8 cellular contexts compared by ENCODE assay signal in genomic region chr4:38752393-38752961, GRCh38. TPM values are rescaled to one million over a fixed set of nuclear protein-coding genes. Genes with fewer than 3 reads are reported as not detected.
A peak's percentile ranks its signal among the peaks of the same experiment; 100 is the strongest.
DNase-seq lines count a peak whose midpoint lies in the region; ATAC-seq and TF ChIP-seq lines count a peak whose summit lies in the region.

No MANE protein-coding gene starts in this region.

- H3K4me1 ChIP-seq in PC-9 (replicated peaks; ENCODE audit: insufficient read depth) = peaks cover 32% of the 10 kb centered on the region
- peaks cover 0 to 29% (median 8%) of the 10 kb centered on the region in 4 donors for H3K4me1 ChIP-seq in tibial nerve

- H2AFZ ChIP-seq in PC-9 = peak overlapping the region; percentile 13; the same call in 1 of the 2 replicates

- POLR2A ChIA-PET in PC-9 (lab: Charles Lee; ENCODE audit: unreplicated experiment) = no interaction called here

- TF ChIP-seq EP300 in tibial nerve (IDR thresholded peaks at IDR 0.05) = no peak

- no peak overlapping the region for H3K4me3 ChIP-seq in PC-9
- H3K4me3 ChIP-seq in tibial nerve = peak overlapping the region in 2 of 4 donors; percentile 8 to 24

- peaks cover 16% of the 10 kb centered on the region; the same call in 1 of the 2 replicates for H3F3A ChIP-seq in PC-9 (ENCODE audit: insufficient read depth, low read depth)

- DNase-seq in PC-9 (no peak), left cardiac atrium (no peak), tibial nerve (ENCODE audit: low spot score in 2 of 2) (no peak), NCI-H2227 (lab: John Stamatoyannopoulos, UW; ENCODE audit: unreplicated experiment) (no peak), substantia nigra (lab: John Stamatoyannopoulos, UW) (no peak)
- DNase-seq in stimulated activated CD4-positive, alpha-beta T cell treated with anti-CD3 and anti-CD28 coated beads, Interleukin-12 subunit alpha, Interleukin-12 subunit beta, amount 100 ng/mL, for 4 hours = no peak

- H3K9me3 ChIP-seq in PC-9 (ENCODE audit: insufficient read depth, low read depth) (0 out of 2 replicates have a peak, but pooled peaks cover 4% of the 10 kb centered on the region), tibial nerve (peaks cover 0 to 4% (median 0%) of the 10 kb centered on the region in 4 donors)

- CTCF ChIA-PET in PC-9 (lab: Charles Lee) = no interaction called here

- H3K4me2 ChIP-seq in PC-9 = peak overlapping the region; percentile 49

- H3K36me3 ChIP-seq in PC-9 (ENCODE audit: low read depth) = no peaks in the 10 kb centered on the region
- no peaks in the 10 kb centered on the region for H3K36me3 ChIP-seq in tibial nerve

- H3K79me2 ChIP-seq in PC-9 (ENCODE audit: low read depth) = no peaks in the 10 kb centered on the region

- intact Hi-C loops in PC-9 (cut with micrococcal nuclease; ENCODE audit: unreplicated experiment) (loop anchor here (2.0 to 10.0 kb wide), 2 partner anchors 430 to 1222 kb away; partner anchors contain the start of genes PDS5A and WDR19), left cardiac atrium (cut with DNase I) (no loop called here)

- peak overlapping the region; percentile 71 for H3K27ac ChIP-seq in PC-9
- peak overlapping the region; percentile 47 to 96 (median 82) for H3K27ac ChIP-seq in tibial nerve
- no peak overlapping the region for H3K27ac ChIP-seq in substantia nigra (ENCODE audit: low read depth, low read length, poor library complexity, severe bottlenecking)

- TF ChIP-seq CTCF in PC-9 (conservative IDR thresholded peaks at IDR 0.05) (no peak), tibial nerve (IDR thresholded peaks at IDR 0.05) (no peak)

- peak; percentile 99 for ATAC-seq in GM18511 (IDR thresholded peaks at IDR 0.05; ENCODE audit: unreplicated experiment)
- ATAC-seq in HG02623 (IDR thresholded peaks at IDR 0.05; ENCODE audit: unreplicated experiment) = peak; percentile 93
- peak; percentile 0 to 47 for ATAC-seq in left cardiac atrium

- 15 to 19% methylated on average over 8 of the region's 8 CpGs for WGBS in tibial nerve, 2 donors

- BruUV-seq in PC-9 (replicated peaks; lab: Mats Ljungman, UMichigan) = no TSS peak

- TF ChIP-seq POLR2A in tibial nerve (IDR thresholded peaks at IDR 0.05) = no peak

- no peaks in the 10 kb centered on the region for H3K9me2 ChIP-seq in PC-9 (ENCODE audit: insufficient read depth)

- no peaks in the 10 kb centered on the region for H4K20me1 ChIP-seq in PC-9 (ENCODE audit: insufficient read depth)

- no peaks in the 10 kb centered on the region for H3K27me3 ChIP-seq in PC-9 (ENCODE audit: insufficient read depth, low read depth)
- no peaks in the 10 kb centered on the region for H3K27me3 ChIP-seq in tibial nerve

RNA-seq across cellular contexts. Expression of gene TLR10, which starts 30.3 kb away (rescaled TPM):
- total RNA-seq in PC-9 (2021) (not detected in 2 replicates), left cardiac atrium (under 1 TPM in 1 of 2 donors, not detected in 1; 0.18 TPM), tibial nerve (under 1 TPM in 2 of 4 donors, not detected in 2; under 0.01 to 0.22 TPM)

RNA-seq across cellular contexts. Expression of gene TLR1, which starts 52.1 kb away (rescaled TPM):
- total RNA-seq in PC-9 (2021) (3.0 and 3.9 TPM in 2 replicates), left cardiac atrium (1 to 10 TPM; 6.9 to 8.2 TPM), tibial nerve (10 to 100 TPM; 15.7 to 29.7 (median 22.8) TPM)

Comparison
In these comparisons a context has a peak if more than half of its experiments do, and no peak if none do; other contexts are left out.
1. ATAC-seq: peak in every context shown above with its lines; median percentile 99 in GM18511; 93 in HG02623; 24 in left cardiac atrium.